ENCODE assay signal across 11 cellular contexts in genomic region chr5:102762828-102763227, GRCh38. TPM values are rescaled to one million over a fixed set of nuclear protein-coding genes. Genes with fewer than 3 reads are reported as not detected.
DNase-seq lines count a peak whose midpoint lies in the region; ATAC-seq and TF ChIP-seq lines count a peak whose summit lies in the region.
"Had no signal": no experiment of that assay in that cellular context is flagged by ENCODE, and none has a peak within 500 bp of the region (broad histone marks: within the 10 kb centered on the region; RNA-seq: fewer than 3 reads in every experiment).

No MANE protein-coding gene starts in this region.

- H2BK20ac ChIP-seq in H9 (ENCODE audit: low read depth, low read length, poor library complexity, severe bottlenecking) = no peak overlapping the region

- no peak overlapping the region for H4K8ac ChIP-seq in H9 (replicated peaks; ENCODE audit: insufficient read length, low read depth, low read length)

- WGBS in hepatocyte (ENCODE audit: low lambda C conversion rate, missing lambda C conversion rate) = 62% methylated on average over 1 of the region's 1 CpG
- WGBS in H9 (ENCODE audit: extremely low coverage, insufficient read length, low lambda C conversion rate) = no CpG with 5 or more reads among the region's 1 CpG

- H2AK5ac ChIP-seq in H9 (ENCODE audit: insufficient read length, low read length) = no peak overlapping the region

- no peaks in the 10 kb centered on the region for H3K36me3 ChIP-seq in CD4-positive, CD25-positive, alpha-beta regulatory T cell (ENCODE audit: control insufficient read depth, insufficient read depth, low read length)
- H3K36me3 ChIP-seq in hepatocyte (replicated peaks; ENCODE audit: insufficient read depth, low read depth) = no peaks in the 10 kb centered on the region

- peak in 1 of 2 donors; percentile 33 for ATAC-seq in CD4-positive, CD25-positive, alpha-beta regulatory T cell (ENCODE audit: low read depth in 2 of 2)
- ATAC-seq in GM18858 (IDR thresholded peaks at IDR 0.05; ENCODE audit: unreplicated experiment) = peak; percentile 24

- POLR2A ChIA-PET in RWPE1 (lab: Yijun Ruan, JAX; ENCODE audit: low non-redundant PET) = no interaction called here
- POLR2A ChIA-PET in HEK293T (lab: Yijun Ruan, JAX) = interaction anchor here (1.7 kb wide), 1 partner anchor 357 kb away, joined by 3 read pairs; the partner anchor contains the start of genes GIN1 and PPIP5K2

- no peak overlapping the region for H4K5ac ChIP-seq in H9 (ENCODE audit: insufficient read length, low read depth, low read length)

- CTCF ChIA-PET in RWPE1 (lab: Yijun Ruan, JAX) (interaction anchor here (1.2 kb wide), 1 partner anchor 81 kb away, joined by 4 read pairs; no protein-coding TSS in a partner anchor), HEK293T (lab: Yijun Ruan, JAX) (interaction anchor here (0.7 kb wide), 1 partner anchor 148 kb away, joined by 4 read pairs; no protein-coding TSS in a partner anchor)

- H4K20me1 ChIP-seq in hepatocyte (ENCODE audit: insufficient read depth, poor library complexity, severe bottlenecking) (no peaks in the 10 kb centered on the region), H9 (ENCODE audit: control insufficient read depth, insufficient read depth, insufficient read length) (no peaks in the 10 kb centered on the region)

- peaks cover 47 to 82% (median 71%) of the 10 kb centered on the region in 4 donors for H3K4me1 Mint-ChIP-seq in CD4-positive, CD25-positive, alpha-beta regulatory T cell
- peaks cover 28 to 37% of the 10 kb centered on the region in 2 experiments for H3K4me1 Mint-ChIP-seq in H9

- DNase-seq in CD4-positive, CD25-positive, alpha-beta regulatory T cell = peak in 1 of 3 donors; percentile 37
- DNase-seq in RWPE1 (ENCODE audit: low spot score) = peak; percentile 59
- no peak for DNase-seq in hepatocyte (ENCODE audit: low spot score)
- DNase-seq in NCI-H1694 (lab: John Stamatoyannopoulos, UW) = no peak
- DNase-seq in SIG-M5 (lab: John Stamatoyannopoulos, UW) = no peak
- DNase-seq in HEK293T (ENCODE audit: extremely low spot score) = no peak
- DNase-seq in H9 = no peak
- DNase-seq: amniotic stem cell; NCI-H748 treated with DMSO at 0.1 percent for 48 hours; stimulated activated naive CD4-positive, alpha-beta T cell had no signal

- peaks cover 54% of the 10 kb centered on the region for H3K79me2 ChIP-seq in hepatocyte
- H3K79me2 ChIP-seq in H9 (ENCODE audit: insufficient read depth, low read length) = no peaks in the 10 kb centered on the region

- peak overlapping the region; percentile 71 to 78 (median 74) for H3K4me3 Mint-ChIP-seq in CD4-positive, CD25-positive, alpha-beta regulatory T cell
- H3K4me3 Mint-ChIP-seq in H9 = no peak overlapping the region

- no peaks in the 10 kb centered on the region for H3K27me3 ChIP-seq in CD4-positive, CD25-positive, alpha-beta regulatory T cell (ENCODE audit: control insufficient read depth, insufficient read depth, low read length)
- H3K27me3 ChIP-seq in hepatocyte = no peaks in the 10 kb centered on the region
- no peaks in the 10 kb centered on the region for H3K27me3 ChIP-seq in H9 (ENCODE audit: insufficient read depth, low read length)

- H3K4me1 ChIP-seq in CD4-positive, CD25-positive, alpha-beta regulatory T cell (ENCODE audit: control insufficient read depth, insufficient read depth, low read length, poor library complexity, severe bottlenecking) = peaks cover 75% of the 10 kb centered on the region
- peaks cover 22% of the 10 kb centered on the region for H3K4me1 ChIP-seq in hepatocyte (ENCODE audit: insufficient read depth)
- peaks cover 5% of the 10 kb centered on the region; the same call in 1 of the 2 replicates for H3K4me1 ChIP-seq in H9 (ENCODE audit: insufficient read depth, low read length)

- H3K4ac ChIP-seq in H9 (ENCODE audit: low read depth, low read length) = no peak overlapping the region

- no peak overlapping the region for H2BK12ac ChIP-seq in H9 (ENCODE audit: insufficient read length, low read depth, low read length)

- no peak overlapping the region for H2BK120ac ChIP-seq in H9 (ENCODE audit: low read depth, low read length, poor library complexity, severe bottlenecking)

- no peaks in the 10 kb centered on the region for H3K23me2 ChIP-seq in H9 (ENCODE audit: insufficient read length, low read depth, low read length, poor library complexity, severe bottlenecking)

- H3K9me3 ChIP-seq in CD4-positive, CD25-positive, alpha-beta regulatory T cell (ENCODE audit: control insufficient read depth in 2 of 2, low read length in 2 of 2) = no peaks in the 10 kb centered on the region
- H3K9me3 ChIP-seq in hepatocyte (ENCODE audit: low read depth) (no peaks in the 10 kb centered on the region), H9 (ENCODE audit: control insufficient read depth, low read depth, low read length) (no peaks in the 10 kb centered on the region)

- H3K4me2 ChIP-seq in hepatocyte (peak overlapping the region; percentile 56), H9 (ENCODE audit: insufficient read depth, insufficient read length, low read length) (no peak overlapping the region)

- no peak overlapping the region for H2BK5ac ChIP-seq in H9 (ENCODE audit: insufficient read length, low read length)

- H3K9me2 ChIP-seq in hepatocyte (replicated peaks; ENCODE audit: insufficient read depth) = no peaks in the 10 kb centered on the region

- H3K27me3 Mint-ChIP-seq in CD4-positive, CD25-positive, alpha-beta regulatory T cell = no peaks in the 10 kb centered on the region
- no peaks in the 10 kb centered on the region for H3K27me3 Mint-ChIP-seq in H9 (ENCODE audit: low read depth)

- H2BK15ac ChIP-seq in H9 (ENCODE audit: low read depth, low read length) = no peak overlapping the region

- no peak overlapping the region for H3K9ac ChIP-seq in H9 (ENCODE audit: extremely low read depth, insufficient read length, low read length)

- H2AFZ ChIP-seq in hepatocyte (no peak overlapping the region), H9 (ENCODE audit: low read length) (no peak overlapping the region)

- H3K36me3 Mint-ChIP-seq in CD4-positive, CD25-positive, alpha-beta regulatory T cell = no peaks in the 10 kb centered on the region
- no peaks in the 10 kb centered on the region for H3K36me3 Mint-ChIP-seq in H9 (ENCODE audit: insufficient read depth in 1 of 3, low read depth in 3 of 3)

- no peak overlapping the region for H3K23ac ChIP-seq in H9 (ENCODE audit: insufficient read length, low read depth, low read length)

- H3K79me1 ChIP-seq in H9 (ENCODE audit: insufficient read depth, low read depth, low read length, poor library complexity, severe bottlenecking) = no peaks in the 10 kb centered on the region

- H3K56ac ChIP-seq in H9 (ENCODE audit: insufficient read length, low read depth, low read length) = no peak overlapping the region

- H3K27ac ChIP-seq in CD4-positive, CD25-positive, alpha-beta regulatory T cell (ENCODE audit: insufficient read depth, low read length, poor library complexity, severe bottlenecking) = peak overlapping the region; percentile 68
- no peak overlapping the region for H3K27ac ChIP-seq in RWPE1
- no peak overlapping the region for H3K27ac ChIP-seq in hepatocyte
- H3K27ac ChIP-seq in H9 (ENCODE audit: insufficient read length, low read depth, low read length) = no peak overlapping the region

- peak overlapping the region; percentile 64 to 84 (median 70) for H3K27ac Mint-ChIP-seq in CD4-positive, CD25-positive, alpha-beta regulatory T cell
- no peak overlapping the region for H3K27ac Mint-ChIP-seq in H9

- H3T11ph ChIP-seq in H9 (ENCODE audit: low read length) = no peak overlapping the region

- no peak overlapping the region for H3K14ac ChIP-seq in H9 (ENCODE audit: insufficient read depth, low read length)

- no peak overlapping the region for H3K18ac ChIP-seq in H9 (ENCODE audit: insufficient read length, low read depth, low read length)

- no peaks in the 10 kb centered on the region for H3K9me3 Mint-ChIP-seq in CD4-positive, CD25-positive, alpha-beta regulatory T cell
- no peaks in the 10 kb centered on the region for H3K9me3 Mint-ChIP-seq in H9

- H3K4me3 ChIP-seq in CD4-positive, CD25-positive, alpha-beta regulatory T cell (ENCODE audit: low read depth, low read length) = peak overlapping the region; percentile 90
- no peak overlapping the region for H3K4me3 ChIP-seq in hepatocyte

- no peak overlapping the region for H4K91ac ChIP-seq in H9 (ENCODE audit: insufficient read length, low read depth, low read length)

- TF ChIP-seq CTCF in RWPE1 (conservative IDR thresholded peaks at IDR 0.05; ENCODE audit: low read depth) = no peak
- TF ChIP-seq CTCF in hepatocyte (IDR thresholded peaks at IDR 0.05; ENCODE audit: poor library complexity) = no peak
- no peak for TF ChIP-seq CTCF in H9 (conservative IDR thresholded peaks at IDR 0.05)

TF ChIP-seq in HEK293T, 16 proteins besides CTCF, POLR2A, EP300 and RAD21:
- no peak for TF ChIP-seq CTBP1 (IDR thresholded peaks at IDR 0.05; ENCODE audit: borderline replicate concordance)

RNA-seq across cellular contexts. Expression of gene PAM, which starts 7.7 kb away (rescaled TPM):
- 60.0 TPM for total RNA-seq in CD4-positive, CD25-positive, alpha-beta regulatory T cell
- polyA plus RNA-seq in CD4-positive, CD25-positive, alpha-beta regulatory T cell = 10 to 100 TPM; 22.9 to 35.3 (median 33.8) TPM
- total RNA-seq in hepatocyte (158 and 160 TPM in 2 replicates), H9 (2021) (31.5 and 34.9 TPM in 2 replicates)
- polyA plus RNA-seq in hepatocyte = 115 and 118 TPM in 2 replicates

Comparison
In these comparisons a context has a peak if more than half of its experiments do, and no peak if none do; other contexts are left out.
1. H3K27ac Mint-ChIP-seq: peak in CD4-positive, CD25-positive, alpha-beta regulatory T cell (3 of 3); none in H9 (0 of 3).
2. H3K4me3 Mint-ChIP-seq: peak in CD4-positive, CD25-positive, alpha-beta regulatory T cell (4 of 4); none in H9 (0 of 2).